14 cellular contexts compared by ENCODE assay signal in the genomic region with DNA sequence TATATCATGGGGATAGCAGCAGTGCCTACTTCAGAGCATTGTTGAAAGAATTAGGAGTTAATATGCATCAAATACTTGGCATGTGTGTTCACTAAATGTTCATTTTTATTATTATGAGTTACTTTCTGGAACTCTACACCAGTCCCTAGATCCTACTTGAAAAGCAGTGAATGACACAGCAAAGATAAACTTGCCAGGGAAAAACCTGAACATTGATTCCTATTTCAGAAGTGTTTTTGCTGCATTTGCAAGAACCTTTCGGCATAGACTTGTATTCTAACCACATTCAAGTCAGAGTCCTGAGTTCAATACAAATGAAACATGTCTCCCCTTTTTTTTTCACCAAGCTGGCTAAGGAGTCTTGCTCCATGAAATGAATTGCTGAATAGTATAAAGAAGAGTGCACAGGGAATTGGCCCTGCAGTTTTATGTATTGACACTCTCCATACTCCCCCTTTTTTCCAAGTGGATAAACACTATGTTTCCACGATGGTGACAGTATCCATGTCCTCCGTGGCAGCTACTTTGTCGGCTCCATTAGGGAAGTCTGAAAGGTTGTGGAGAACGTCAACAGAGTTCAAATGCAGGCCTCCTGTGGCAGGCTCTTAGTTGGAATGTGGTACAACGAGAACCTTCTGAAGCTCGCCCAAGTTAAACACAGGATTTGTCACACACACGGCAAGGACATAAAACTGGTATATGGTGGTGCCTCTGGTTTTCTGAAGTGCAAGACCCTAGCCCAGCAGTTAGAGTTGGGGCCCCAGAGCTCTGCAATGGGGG.
DNase-seq lines count a peak whose midpoint lies in the region; ATAC-seq and TF ChIP-seq lines count a peak whose summit lies in the region.
"Had no signal": no experiment of that assay in that cellular context is flagged by ENCODE, and none has a peak within 500 bp of the region (broad histone marks: within the 10 kb centered on the region; RNA-seq: fewer than 3 reads in every experiment).

No MANE protein-coding gene starts in this region.

- H3K9me3 ChIP-seq in stomach = no peaks in the 10 kb centered on the region
- H3K9me3 ChIP-seq: HAP-1 had no signal

- H3K27me3 ChIP-seq in stomach (no peaks in the 10 kb centered on the region), foreskin keratinocyte (peaks cover 20% of the 10 kb centered on the region)

- H3K4me1 Mint-ChIP-seq in activated naive CD4-positive, alpha-beta T cell treated with anti-CD3 and anti-CD28 coated beads, Interleukin-2, amount 10 ng/mL, durations not matched to agents 7 days and 5 days = peaks cover 3% of the 10 kb centered on the region
- peaks cover 3% of the 10 kb centered on the region for H3K4me1 Mint-ChIP-seq in activated CD4-positive, alpha-beta memory T cell treated with anti-CD3 and anti-CD28 coated beads, Interleukin-2, amount 10 ng/mL, durations not matched to agents 7 days and 5 days

- H3K4me3 ChIP-seq in stomach = no peak overlapping the region
- H3K4me3 ChIP-seq: HAP-1 had no signal

- POLR2A ChIA-PET in activated CD4-positive, alpha-beta memory T cell treated with anti-CD3 and anti-CD28 coated beads, Interleukin-2, amount 10 ng/mL, durations not matched to agents 7 days and 5 days (lab: Charles Lee) = interaction anchor here (3.0 to 8.0 kb wide), 8 partner anchors 8 to 193 kb away, joined by 13 to 156 read pairs (median 66); partner anchors contain the start of gene TAB2

- no peaks in the 10 kb centered on the region for H3K27me3 Mint-ChIP-seq in activated naive CD4-positive, alpha-beta T cell treated with anti-CD3 and anti-CD28 coated beads, Interleukin-2, amount 10 ng/mL, durations not matched to agents 7 days and 5 days
- no peaks in the 10 kb centered on the region for H3K27me3 Mint-ChIP-seq in activated CD4-positive, alpha-beta memory T cell treated with anti-CD3 and anti-CD28 coated beads, Interleukin-2, amount 10 ng/mL, durations not matched to agents 7 days and 5 days

- CTCF ChIA-PET in activated naive CD4-positive, alpha-beta T cell treated with anti-CD3 and anti-CD28 coated beads, Interleukin-2, amount 10 ng/mL, durations not matched to agents 7 days and 5 days (lab: Charles Lee) = interaction anchor here (0.7 kb wide), 2 partner anchors 15 to 301 kb away, joined by 3 to 4 read pairs; no protein-coding TSS in a partner anchor
- CTCF ChIA-PET in activated CD4-positive, alpha-beta memory T cell treated with anti-CD3 and anti-CD28 coated beads, Interleukin-2, amount 10 ng/mL, durations not matched to agents 7 days and 5 days (lab: Charles Lee) = interaction anchor here (0.8 to 2.7 kb wide), 3 partner anchors 17 to 45 kb away, joined by 3 to 14 read pairs (median 5); no protein-coding TSS in a partner anchor

- TF ChIP-seq POLR2A in stomach (IDR thresholded peaks at IDR 0.05) = no peak

- intact Hi-C loops in stomach (cut with DNase I; ENCODE audit: low total_unique reads) = no loop called here

- ATAC-seq in GM18858 (IDR thresholded peaks at IDR 0.05; ENCODE audit: unreplicated experiment) (no peak), foreskin keratinocyte (no peak)

- no peak for TF ChIP-seq EP300 in stomach (IDR thresholded peaks at IDR 0.05)

- TF ChIP-seq CTCF in stomach (IDR thresholded peaks at IDR 0.05) = no peak
- TF ChIP-seq CTCF in foreskin keratinocyte (conservative IDR thresholded peaks at IDR 0.05) = no peak

- H3K27ac ChIP-seq in stomach (peak overlapping the region; percentile 18 to 71 (median 41)), foreskin keratinocyte (no peak overlapping the region)

- H3K4me3 Mint-ChIP-seq in activated naive CD4-positive, alpha-beta T cell treated with anti-CD3 and anti-CD28 coated beads, Interleukin-2, amount 10 ng/mL, durations not matched to agents 7 days and 5 days = no peak overlapping the region
- no peak overlapping the region for H3K4me3 Mint-ChIP-seq in activated CD4-positive, alpha-beta memory T cell treated with anti-CD3 and anti-CD28 coated beads, Interleukin-2, amount 10 ng/mL, durations not matched to agents 7 days and 5 days
- H3K4me3 Mint-ChIP-seq: neural crest cell had no signal

- DNase-seq in activated naive CD4-positive, alpha-beta T cell treated with anti-CD3 and anti-CD28 coated beads, Interleukin-2, amount 10 ng/mL, durations not matched to agents 7 days and 5 days = no peak
- DNase-seq in activated naive CD4-positive, alpha-beta T cell treated with Interleukin-2 at 50 U/mL for 16 hours = no peak
- no peak for DNase-seq in activated CD4-positive, alpha-beta memory T cell treated with anti-CD3 and anti-CD28 coated beads, Interleukin-2, amount 10 ng/mL, durations not matched to agents 7 days and 5 days
- DNase-seq in kidney tubule cell (ENCODE audit: low spot score) (peak; percentile 39), stomach (peak; percentile 68), NCI-H2081 (lab: John Stamatoyannopoulos, UW) (no peak), foreskin keratinocyte (no peak)
- DNase-seq: activated effector memory CD4-positive, alpha-beta T cell treated with Interleukin-2 at 50 U/mL for 16 hours; cerebellar nuclear complex; NCI-H1092; NCI-H510A treated with DMSO at 0.1 percent for 48 hours had no signal

- H3K4me1 ChIP-seq in stomach (peaks cover 0 to 65% (median 16%) of the 10 kb centered on the region in 4 donors), foreskin keratinocyte (no peaks in the 10 kb centered on the region)
- H3K4me1 ChIP-seq: HAP-1 had no signal

- H3K36me3 Mint-ChIP-seq in activated naive CD4-positive, alpha-beta T cell treated with anti-CD3 and anti-CD28 coated beads, Interleukin-2, amount 10 ng/mL, durations not matched to agents 7 days and 5 days = peaks cover 56% of the 10 kb centered on the region
- H3K36me3 Mint-ChIP-seq in activated CD4-positive, alpha-beta memory T cell treated with anti-CD3 and anti-CD28 coated beads, Interleukin-2, amount 10 ng/mL, durations not matched to agents 7 days and 5 days (ENCODE audit: low read depth) = peaks cover 58% of the 10 kb centered on the region

- H3K36me3 ChIP-seq in stomach = no peaks in the 10 kb centered on the region
- H3K36me3 ChIP-seq: HAP-1 had no signal

- WGBS in stomach, 5 donors = 30 to 52% (median 46%) methylated on average over 8 of the region's 8 CpGs

- peaks cover 32% of the 10 kb centered on the region for H3K9me3 Mint-ChIP-seq in activated naive CD4-positive, alpha-beta T cell treated with anti-CD3 and anti-CD28 coated beads, Interleukin-2, amount 10 ng/mL, durations not matched to agents 7 days and 5 days
- H3K9me3 Mint-ChIP-seq in activated CD4-positive, alpha-beta memory T cell treated with anti-CD3 and anti-CD28 coated beads, Interleukin-2, amount 10 ng/mL, durations not matched to agents 7 days and 5 days = peaks cover 8% of the 10 kb centered on the region

- H3K27ac Mint-ChIP-seq in activated naive CD4-positive, alpha-beta T cell treated with anti-CD3 and anti-CD28 coated beads, Interleukin-2, amount 10 ng/mL, durations not matched to agents 7 days and 5 days = peak overlapping the region; percentile 95
- peak overlapping the region; percentile 91 for H3K27ac Mint-ChIP-seq in activated CD4-positive, alpha-beta memory T cell treated with anti-CD3 and anti-CD28 coated beads, Interleukin-2, amount 10 ng/mL, durations not matched to agents 7 days and 5 days

Comparison
In these comparisons a context has a peak if more than half of its experiments do, and no peak if none do; other contexts are left out.
1. DNase-seq: peak in kidney tubule cell (single experiment) and stomach (single experiment); none in activated naive CD4-positive, alpha-beta T cell treated with anti-CD3 and anti-CD28 coated beads, Interleukin-2, amount 10 ng/mL, durations not matched to agents 7 days and 5 days (single experiment), activated naive CD4-positive, alpha-beta T cell treated with Interleukin-2 at 50 U/mL for 16 hours (single experiment), activated CD4-positive, alpha-beta memory T cell treated with anti-CD3 and anti-CD28 coated beads, Interleukin-2, amount 10 ng/mL, durations not matched to agents 7 days and 5 days (single experiment), NCI-H2081 (0 of 2) and foreskin keratinocyte (0 of 2).